8 cellular contexts compared by ENCODE assay signal in genomic region chr3:14319654-14320182, GRCh38.
A peak's percentile ranks its signal among the peaks of the same experiment; 100 is the strongest.
DNase-seq lines count a peak whose midpoint lies in the region; ATAC-seq, FAIRE-seq and TF ChIP-seq lines count a peak whose summit lies in the region.

No MANE protein-coding gene starts in this region.

- H3K4me3 Mint-ChIP-seq in CD4-positive, alpha-beta memory T cell, result no peak overlapping the region

- H3K9me3 Mint-ChIP-seq in CD4-positive, alpha-beta memory T cell, result peaks cover 0 to 7% (median 3%) of the 10 kb centered on the region in 8 donors

- CTCF ChIA-PET in K562 (lab: Yijun Ruan, JAX; ENCODE audit: low intra/inter-chr PET ratio), result no interaction called here
- CTCF ChIA-PET in CD4-positive, alpha-beta memory T cell (lab: Charles Lee; ENCODE audit: partially characterized antibody), result no interaction called here

- no peaks in the 10 kb centered on the region for H4K20me1 ChIP-seq in K562 (replicated peaks; ENCODE audit: control insufficient read depth, insufficient read depth, low read length)

- H3K36me3 ChIP-seq in K562 (ENCODE audit: control insufficient read depth, insufficient read depth, low read length) (no peaks in the 10 kb centered on the region), right lobe of liver (no peaks in the 10 kb centered on the region)
- H3K36me3 ChIP-seq in CD4-positive, alpha-beta memory T cell (ENCODE audit: insufficient read depth, low read length), result no peaks in the 10 kb centered on the region

- no peak for TF ChIP-seq EP300 in K562 (IDR thresholded peaks at IDR 0.05; ENCODE audit: low read length)

- no peaks in the 10 kb centered on the region for H3K9me1 ChIP-seq in K562 (ENCODE audit: control insufficient read depth, insufficient read depth, low read length)

- FAIRE-seq in K562 (lab: Jason Lieb, UNC) (peak; percentile 100), frontal cortex (lab: Jason Lieb, UNC) (no peak)

- intact Hi-C loops in K562 (cut with micrococcal nuclease) (no loop called here), right lobe of liver (cut with DNase I) (no loop called here)
- intact Hi-C loops in CD4-positive, alpha-beta memory T cell (cut with micrococcal nuclease), result no loop called here

- peak; percentile 57 for DNase-seq in COLO668 (lab: John Stamatoyannopoulos, UW; ENCODE audit: unreplicated experiment)
- DNase-seq in NCI-H82 (lab: John Stamatoyannopoulos, UW), result peak; percentile 91
- DNase-seq in K562 (ENCODE audit: extremely low read depth in 1 of 4, low spot score in 3 of 4), result peak; percentile 91 to 96 (median 92)
- DNase-seq in right lobe of liver, result no peak
- no peak for DNase-seq in CD4-positive, alpha-beta memory T cell
- no peak for DNase-seq in frontal cortex (ENCODE audit: low spot score in 2 of 2)

- in situ Hi-C loops in K562 (cut with MboI), result no loop called here

- no peaks in the 10 kb centered on the region for H3K9me3 ChIP-seq in K562 (replicated peaks; ENCODE audit: control insufficient read depth, insufficient read depth, low read depth, low read length)
- no peaks in the 10 kb centered on the region for H3K9me3 ChIP-seq in right lobe of liver
- H3K9me3 ChIP-seq in CD4-positive, alpha-beta memory T cell (ENCODE audit: control insufficient read depth in 1 of 2, low read length in 2 of 2), result peaks cover 0 to 4% of the 10 kb centered on the region in 2 donors

- no TSS peak for BruUV-seq in K562 (replicated peaks; lab: Mats Ljungman, UMichigan)

- H2AFZ ChIP-seq in K562 (ENCODE audit: low read depth, low read length), result peak overlapping the region; percentile 99

- no peak for TF ChIP-seq CTCF in K562 (IDR thresholded peaks at IDR 0.05 in 2 of 3, conservative IDR thresholded peaks at IDR 0.05 in 1 of 3; ENCODE audit: insufficient read depth in 2 of 3, low read depth in 1 of 3, low read length in 3 of 3)
- no peak for TF ChIP-seq CTCF in right lobe of liver (IDR thresholded peaks at IDR 0.05)

- H3K4me1 ChIP-seq in K562 (replicated peaks in 1 of 2; ENCODE audit: control insufficient read depth in 2 of 2, insufficient read depth in 2 of 2, low read length in 2 of 2), result peaks cover 0 to 7% of the 10 kb centered on the region in 2 experiments; a peak in 3 of 5 replicates
- no peaks in the 10 kb centered on the region for H3K4me1 ChIP-seq in right lobe of liver
- H3K4me1 ChIP-seq in CD4-positive, alpha-beta memory T cell (ENCODE audit: insufficient read depth, low read length), result no peaks in the 10 kb centered on the region

- no peaks in the 10 kb centered on the region for H3K4me1 Mint-ChIP-seq in CD4-positive, alpha-beta memory T cell

- no peaks in the 10 kb centered on the region for H3K36me3 Mint-ChIP-seq in CD4-positive, alpha-beta memory T cell

- H3K27me3 Mint-ChIP-seq in CD4-positive, alpha-beta memory T cell, result peaks cover 0 to 3% of the 10 kb centered on the region in 2 donors

- ATAC-seq in GM18867 (IDR thresholded peaks at IDR 0.05; ENCODE audit: unreplicated experiment) (peak; percentile 97), HG03039 (IDR thresholded peaks at IDR 0.05; ENCODE audit: unreplicated experiment) (peak; percentile 79), K562 (peak; percentile 99), right lobe of liver (peak; percentile 61 to 86 (median 78))

- 14% methylated on average over 3 of the region's 3 CpGs for WGBS in K562 (ENCODE audit: insufficient coverage, low coverage, missing lambda C conversion rate)
- WGBS in right lobe of liver (ENCODE audit: insufficient coverage, low coverage, low lambda C conversion rate, missing lambda C conversion rate), result 65% methylated on average over 2 of the region's 3 CpGs

- no peak for TF ChIP-seq RAD21 in K562 (CRISPR knock-in tag; conservative IDR thresholded peaks at IDR 0.05 in 1 of 2, IDR thresholded peaks at IDR 0.05 in 1 of 2)

- H3K4me3 ChIP-seq in K562, result peak overlapping the region; percentile 14; the same call in 1 of the 2 replicates
- H3K4me3 ChIP-seq in right lobe of liver, result no peak overlapping the region
- H3K4me3 ChIP-seq in CD4-positive, alpha-beta memory T cell (ENCODE audit: low read length in 2 of 2), result no peak overlapping the region

- peak overlapping the region; percentile 31 to 61; a peak in 3 of 4 replicates for H3K9ac ChIP-seq in K562 (ENCODE audit: insufficient read depth in 1 of 2, low read depth in 2 of 2, low read length in 2 of 2)

- peak overlapping the region; percentile 57 for H3K27ac ChIP-seq in K562 (ENCODE audit: extremely low read depth, low read depth, low read length)
- H3K27ac ChIP-seq in right lobe of liver, result no peak overlapping the region
- H3K27ac ChIP-seq in CD4-positive, alpha-beta memory T cell (ENCODE audit: low read depth, low read length), result no peak overlapping the region

- H3K4me2 ChIP-seq in K562 (ENCODE audit: insufficient read depth, low read length), result peak overlapping the region; percentile 71

- H3K27ac Mint-ChIP-seq in CD4-positive, alpha-beta memory T cell, result no peak overlapping the region

- TF ChIP-seq POLR2A in K562 (conservative IDR thresholded peaks at IDR 0.05) (peak; percentile 49), right lobe of liver (IDR thresholded peaks at IDR 0.05) (no peak)

- H3K27me3 ChIP-seq in K562 (ENCODE audit: control insufficient read depth in 2 of 2, insufficient read depth in 2 of 2, low read length in 2 of 2), result peaks cover 0 to 3% of the 10 kb centered on the region in 2 experiments; a peak in 1 of 5 replicates
- no peaks in the 10 kb centered on the region for H3K27me3 ChIP-seq in right lobe of liver
- H3K27me3 ChIP-seq in CD4-positive, alpha-beta memory T cell (ENCODE audit: insufficient read depth, low read length), result no peaks in the 10 kb centered on the region

- no peaks in the 10 kb centered on the region for H3K79me2 ChIP-seq in K562 (ENCODE audit: control insufficient read depth, insufficient read depth, low read length)

- POLR2A ChIA-PET in K562 (lab: Yijun Ruan, JAX), result interaction anchor here (0.6 to 1.7 kb wide), 6 partner anchors 9 to 83 kb away, joined by 3 to 6 read pairs (median 4); partner anchors contain the start of gene SLC6A6
- POLR2A ChIA-PET in CD4-positive, alpha-beta memory T cell (lab: Charles Lee; ENCODE audit: partially characterized antibody), result no interaction called here

TF ChIP-seq in K562, 482 proteins besides CTCF, POLR2A, EP300 and RAD21 (continues in another document):
- no peak for TF ChIP-seq SMC3 (conservative IDR thresholded peaks at IDR 0.05; ENCODE audit: insufficient read depth, low read depth, low read length)
- TF ChIP-seq ZNF277 (CRISPR knock-in tag; IDR thresholded peaks at IDR 0.05; ENCODE audit: borderline replicate concordance), result no peak
- no peak for TF ChIP-seq CBFB (CRISPR knock-in tag; IDR thresholded peaks at IDR 0.05)
- 0 out of 2 replicates have a peak, but pooled peaks have one; percentile 13 for TF ChIP-seq EP400 (IDR thresholded peaks at IDR 0.05)
- TF ChIP-seq MXD1 (CRISPR knock-in tag; IDR thresholded peaks at IDR 0.05; ENCODE audit: borderline replicate concordance, poor library complexity, severe bottlenecking), result no peak
- no peak for TF ChIP-seq ZBTB33 (CRISPR knock-in tag; IDR thresholded peaks at IDR 0.05)
- no peak for TF ChIP-seq MECOM (CRISPR knock-in tag; IDR thresholded peaks at IDR 0.05)
- TF ChIP-seq NONO (IDR thresholded peaks at IDR 0.05; ENCODE audit: low read depth in 2 of 2, low read length in 1 of 2), result no peak
- TF ChIP-seq NFYB (IDR thresholded peaks at IDR 0.05; ENCODE audit: extremely low read depth, insufficient read length), result peak; percentile 80
- no peak for TF ChIP-seq ZBTB2 (IDR thresholded peaks at IDR 0.05)
- peak; percentile 58; the same call in 1 of the 2 replicates for TF ChIP-seq SPI1 (IDR thresholded peaks at IDR 0.05; ENCODE audit: borderline replicate concordance, low read depth, low read length)
- TF ChIP-seq GATAD2A (IDR thresholded peaks at IDR 0.05), result no peak
- TF ChIP-seq ZNF311 (CRISPR knock-in tag; IDR thresholded peaks at IDR 0.05), result no peak
- TF ChIP-seq MTA1 (IDR thresholded peaks at IDR 0.05; ENCODE audit: borderline replicate concordance), result no peak

Comparison
In these comparisons a context has a peak if more than half of its experiments do, and no peak if none do; other contexts are left out.
1. DNase-seq: peak in COLO668 (single experiment), NCI-H82 (single experiment) and K562 (4 of 4); none in right lobe of liver (0 of 3), CD4-positive, alpha-beta memory T cell (0 of 5) and frontal cortex (0 of 2).
2. Peak in every context shown above with its lines, with median percentiles within 50 percentile points of each other: ATAC-seq.